Comparison of ENCODE assay signal across 25 cellular contexts in the genomic region with DNA sequence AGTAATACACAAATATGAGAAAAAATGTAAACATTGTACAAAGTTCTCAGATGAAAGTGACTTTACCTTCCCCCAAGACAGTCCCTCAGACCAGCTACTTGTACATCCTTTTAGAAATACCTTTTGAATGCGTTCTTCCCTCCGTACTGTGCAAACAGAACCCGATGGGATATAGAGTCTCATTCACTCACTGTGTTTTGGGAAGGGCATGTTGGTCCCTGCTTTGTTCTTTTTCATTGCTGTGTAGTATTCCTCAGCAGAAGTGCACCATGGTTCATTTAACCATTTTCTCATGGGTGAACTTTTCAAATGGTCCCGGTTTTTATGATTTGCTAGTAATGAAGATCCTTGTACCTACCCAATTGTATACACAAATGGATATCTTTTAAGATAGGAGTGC.
"Had no signal": no experiment of that assay in that cellular context is flagged by ENCODE, and none has a peak within 500 bp of the region (broad histone marks: within the 10 kb centered on the region; RNA-seq: fewer than 3 reads in every experiment).

No MANE protein-coding gene starts in this region.

- H3K27ac ChIP-seq: neural progenitor cell, ovary, parathyroid adenoma, psoas muscle, right lobe of liver, sigmoid colon, suprapubic skin, testis, tibial artery, transverse colon, upper lobe of right lung, uterus had no signal

- DNase-seq: natural killer cell; occipital lobe; ovary; psoas muscle; right cardiac atrium; right lobe of liver; sigmoid colon; small intestine; stimulated activated CD4-positive, alpha-beta T cell treated with anti-CD3 and anti-CD28 coated beads, Interleukin-15, amount 100 ng/mL, for 24 hours; stimulated activated CD4-positive, alpha-beta T cell treated with anti-CD3 and anti-CD28 coated beads, Interleukin-2, amount 100 ng/mL, for 24 hours; stimulated activated CD4-positive, alpha-beta T cell treated with anti-CD3 and anti-CD28 coated beads, Interleukin-2, amount 100 ng/mL, for 48 hours; stimulated activated CD4-positive, alpha-beta T cell treated with anti-CD3 and anti-CD28 coated beads, Interleukin-4, amount 100 ng/mL, for 24 hours; stimulated activated naive CD4-positive, alpha-beta T cell; stimulated activated naive CD8-positive, alpha-beta T cell treated with anti-CD3 and anti-CD28 coated beads, Interleukin-15, amount 100 ng/mL, for 72 hours; stimulated activated naive CD8-positive, alpha-beta T cell treated with anti-CD3 and anti-CD28 coated beads, Interleukin-15, Interleukin-2, amounts not matched to agents 100 U/mL and 50 U/mL, for 24 hours; substantia nigra; testis; tibial artery; transverse colon; upper lobe of right lung; uterus had no signal

- H3K36me3 ChIP-seq: neural progenitor cell, ovary, right lobe of liver, sigmoid colon, suprapubic skin, tibial artery, transverse colon, upper lobe of right lung, uterus had no signal

- ATAC-seq: natural killer cell; psoas muscle; right cardiac atrium; right lobe of liver; stimulated activated effector memory CD8-positive, alpha-beta T cell treated with anti-CD3 and anti-CD28 coated beads, Interleukin-12 subunit alpha, Interleukin-12 subunit beta, amount 100 ng/mL, for 72 hours; stimulated activated naive CD8-positive, alpha-beta T cell treated with anti-CD3 and anti-CD28 coated beads, Interleukin-15, amount 100 ng/mL, for 72 hours; stimulated activated naive CD8-positive, alpha-beta T cell treated with anti-CD3 and anti-CD28 coated beads, Interleukin-15, Interleukin-2, amounts not matched to agents 100 U/mL and 50 U/mL, for 24 hours; upper lobe of right lung had no signal

- H2AFZ ChIP-seq: neural progenitor cell, parathyroid adenoma had no signal

- FAIRE-seq: small intestine had no signal

- H3K4me2 ChIP-seq: neural progenitor cell had no signal

- H3K79me2 ChIP-seq: parathyroid adenoma had no signal

- H3K9me3 ChIP-seq: ovary, psoas muscle, right lobe of liver, sigmoid colon, suprapubic skin, testis, tibial artery, transverse colon, upper lobe of right lung, uterus had no signal

- H3K9ac ChIP-seq: neural progenitor cell, parathyroid adenoma had no signal

- H3K27me3 ChIP-seq: neural progenitor cell, ovary, right lobe of liver, sigmoid colon, suprapubic skin, testis, transverse colon, upper lobe of right lung, uterus had no signal

- H3K4me3 ChIP-seq: neural progenitor cell, ovary, psoas muscle, right lobe of liver, sigmoid colon, suprapubic skin, testis, tibial artery, transverse colon, upper lobe of right lung, uterus had no signal

- H3K4me1 ChIP-seq: parathyroid adenoma, testis, transverse colon, upper lobe of right lung, uterus had no signal
